ENCODE assay signal across 1 cellular context in the genomic region with DNA sequence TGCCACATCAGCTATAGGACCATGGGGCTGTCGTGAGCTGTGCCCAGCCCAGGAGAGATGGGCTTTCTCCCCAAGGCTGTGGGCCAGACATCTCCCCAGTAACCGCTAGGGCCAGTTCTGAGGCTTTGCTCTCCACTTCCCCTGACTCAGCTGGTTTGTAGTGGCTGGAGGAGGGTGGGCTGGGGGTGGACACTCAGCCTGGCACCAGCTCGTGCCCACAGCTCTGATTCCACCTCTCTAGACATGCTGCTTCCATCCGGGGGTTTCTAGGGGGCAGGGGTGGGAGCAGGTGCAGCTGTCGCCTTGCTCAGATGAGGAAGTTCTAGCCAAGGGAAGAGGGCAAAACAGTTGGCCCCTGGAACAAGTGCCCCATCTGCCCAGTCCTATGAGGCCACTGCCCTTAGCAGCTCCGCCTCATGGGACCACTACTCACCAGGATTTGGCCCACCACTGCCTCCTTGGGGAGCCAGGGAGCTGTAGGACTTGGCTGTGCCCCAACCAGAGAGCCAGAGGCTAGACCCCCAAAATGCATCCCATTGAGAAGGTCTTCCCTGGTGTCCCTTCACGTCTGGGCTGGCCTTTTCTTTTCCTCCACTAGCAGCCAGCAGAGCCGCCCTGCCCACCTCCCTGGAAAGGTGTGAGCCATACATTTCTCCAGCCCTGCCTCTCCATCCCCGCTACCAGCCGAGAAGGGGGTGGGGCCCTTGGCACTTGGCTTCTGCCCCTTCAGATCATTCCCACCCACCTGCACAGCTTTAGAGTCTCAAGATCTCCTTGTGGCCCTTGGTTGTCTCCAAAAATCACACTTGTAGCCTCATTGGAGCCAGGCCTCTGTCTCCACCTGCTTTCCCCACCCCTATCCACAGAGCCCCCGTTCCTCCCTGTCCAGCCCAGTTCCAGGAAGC.
A peak's percentile ranks its signal among the peaks of the same experiment; 100 is the strongest.
TF ChIP-seq lines count a peak whose summit lies in the region.

No MANE protein-coding gene starts in this region.

TF ChIP-seq in K562, 482 proteins besides CTCF, POLR2A, EP300 and RAD21:
- peak; percentile 69 for TF ChIP-seq C11orf30 (IDR thresholded peaks at IDR 0.05; ENCODE audit: low read depth)
- TF ChIP-seq, protein P1, sequence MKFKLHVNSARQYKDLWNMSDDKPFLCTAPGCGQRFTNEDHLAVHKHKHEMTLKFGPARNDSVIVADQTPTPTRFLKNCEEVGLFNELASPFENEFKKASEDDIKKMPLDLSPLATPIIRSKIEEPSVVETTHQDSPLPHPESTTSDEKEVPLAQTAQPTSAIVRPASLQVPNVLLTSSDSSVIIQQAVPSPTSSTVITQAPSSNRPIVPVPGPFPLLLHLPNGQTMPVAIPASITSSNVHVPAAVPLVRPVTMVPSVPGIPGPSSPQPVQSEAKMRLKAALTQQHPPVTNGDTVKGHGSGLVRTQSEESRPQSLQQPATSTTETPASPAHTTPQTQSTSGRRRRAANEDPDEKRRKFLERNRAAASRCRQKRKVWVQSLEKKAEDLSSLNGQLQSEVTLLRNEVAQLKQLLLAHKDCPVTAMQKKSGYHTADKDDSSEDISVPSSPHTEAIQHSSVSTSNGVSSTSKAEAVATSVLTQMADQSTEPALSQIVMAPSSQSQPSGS (CRISPR knock-in tag; IDR thresholded peaks at IDR 0.05), result no peak
- TF ChIP-seq MAFK (IDR thresholded peaks at IDR 0.05; ENCODE audit: low read length), result 0 out of 2 replicates have a peak, but pooled peaks have one; percentile 32
- TF ChIP-seq, protein P2, sequence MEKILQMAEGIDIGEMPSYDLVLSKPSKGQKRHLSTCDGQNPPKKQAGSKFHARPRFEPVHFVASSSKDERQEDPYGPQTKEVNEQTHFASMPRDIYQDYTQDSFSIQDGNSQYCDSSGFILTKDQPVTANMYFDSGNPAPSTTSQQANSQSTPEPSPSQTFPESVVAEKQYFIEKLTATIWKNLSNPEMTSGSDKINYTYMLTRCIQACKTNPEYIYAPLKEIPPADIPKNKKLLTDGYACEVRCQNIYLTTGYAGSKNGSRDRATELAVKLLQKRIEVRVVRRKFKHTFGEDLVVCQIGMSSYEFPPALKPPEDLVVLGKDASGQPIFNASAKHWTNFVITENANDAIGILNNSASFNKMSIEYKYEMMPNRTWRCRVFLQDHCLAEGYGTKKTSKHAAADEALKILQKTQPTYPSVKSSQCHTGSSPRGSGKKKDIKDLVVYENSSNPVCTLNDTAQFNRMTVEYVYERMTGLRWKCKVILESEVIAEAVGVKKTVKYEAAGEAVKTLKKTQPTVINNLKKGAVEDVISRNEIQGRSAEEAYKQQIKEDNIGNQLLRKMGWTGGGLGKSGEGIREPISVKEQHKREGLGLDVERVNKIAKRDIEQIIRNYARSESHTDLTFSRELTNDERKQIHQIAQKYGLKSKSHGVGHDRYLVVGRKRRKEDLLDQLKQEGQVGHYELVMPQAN (IDR thresholded peaks at IDR 0.05; ENCODE audit: borderline replicate concordance), result no peak
- TF ChIP-seq ZNF316 (IDR thresholded peaks at IDR 0.05), result peak; percentile 56; the same call in 1 of the 2 replicates
